ENCODE assay signal across 1 cellular context in the genomic region with DNA sequence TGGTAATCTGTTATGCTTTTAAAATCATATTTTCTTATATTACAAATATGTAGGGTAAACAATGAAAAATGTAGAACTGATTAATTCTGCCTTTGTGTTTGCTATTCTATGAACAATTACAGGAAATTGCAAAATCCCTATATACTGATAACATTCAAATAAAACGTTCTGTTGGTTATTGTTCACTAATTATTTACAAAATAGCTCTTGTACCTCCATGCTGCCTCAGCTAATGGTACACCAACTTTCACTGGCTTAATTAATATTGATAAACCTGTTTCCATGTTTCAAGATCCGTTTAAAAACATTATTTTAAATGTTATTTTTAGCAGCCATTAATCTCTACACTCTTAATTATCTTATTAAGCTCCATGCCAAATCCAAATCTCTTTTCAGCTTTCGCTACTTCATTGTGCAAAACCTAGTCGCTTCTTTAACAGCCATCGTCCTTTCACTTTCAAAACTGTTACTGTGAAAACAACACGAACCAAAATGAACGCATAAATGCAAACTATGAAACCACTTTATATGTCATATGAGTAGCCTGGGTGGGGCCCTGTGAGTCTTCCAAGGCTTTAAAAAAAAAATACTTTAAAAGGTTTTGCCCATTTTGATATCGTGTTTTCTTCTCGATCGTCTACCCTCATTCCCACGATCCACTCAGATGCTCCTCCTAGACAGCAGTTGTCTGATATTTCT.
TF ChIP-seq lines count a peak whose summit lies in the region.

No MANE protein-coding gene starts in this region.

TF ChIP-seq in liver, 16 proteins besides CTCF, POLR2A, EP300 and RAD21 (continued from another document):
- peak; percentile 78 for TF ChIP-seq YY1 (IDR thresholded peaks at IDR 0.05)
- TF ChIP-seq, protein P1, sequence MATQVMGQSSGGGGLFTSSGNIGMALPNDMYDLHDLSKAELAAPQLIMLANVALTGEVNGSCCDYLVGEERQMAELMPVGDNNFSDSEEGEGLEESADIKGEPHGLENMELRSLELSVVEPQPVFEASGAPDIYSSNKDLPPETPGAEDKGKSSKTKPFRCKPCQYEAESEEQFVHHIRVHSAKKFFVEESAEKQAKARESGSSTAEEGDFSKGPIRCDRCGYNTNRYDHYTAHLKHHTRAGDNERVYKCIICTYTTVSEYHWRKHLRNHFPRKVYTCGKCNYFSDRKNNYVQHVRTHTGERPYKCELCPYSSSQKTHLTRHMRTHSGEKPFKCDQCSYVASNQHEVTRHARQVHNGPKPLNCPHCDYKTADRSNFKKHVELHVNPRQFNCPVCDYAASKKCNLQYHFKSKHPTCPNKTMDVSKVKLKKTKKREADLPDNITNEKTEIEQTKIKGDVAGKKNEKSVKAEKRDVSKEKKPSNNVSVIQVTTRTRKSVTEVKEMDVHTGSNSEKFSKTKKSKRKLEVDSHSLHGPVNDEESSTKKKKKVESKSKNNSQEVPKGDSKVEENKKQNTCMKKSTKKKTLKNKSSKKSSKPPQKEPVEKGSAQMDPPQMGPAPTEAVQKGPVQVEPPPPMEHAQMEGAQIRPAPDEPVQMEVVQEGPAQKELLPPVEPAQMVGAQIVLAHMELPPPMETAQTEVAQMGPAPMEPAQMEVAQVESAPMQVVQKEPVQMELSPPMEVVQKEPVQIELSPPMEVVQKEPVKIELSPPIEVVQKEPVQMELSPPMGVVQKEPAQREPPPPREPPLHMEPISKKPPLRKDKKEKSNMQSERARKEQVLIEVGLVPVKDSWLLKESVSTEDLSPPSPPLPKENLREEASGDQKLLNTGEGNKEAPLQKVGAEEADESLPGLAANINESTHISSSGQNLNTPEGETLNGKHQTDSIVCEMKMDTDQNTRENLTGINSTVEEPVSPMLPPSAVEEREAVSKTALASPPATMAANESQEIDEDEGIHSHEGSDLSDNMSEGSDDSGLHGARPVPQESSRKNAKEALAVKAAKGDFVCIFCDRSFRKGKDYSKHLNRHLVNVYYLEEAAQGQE (IDR thresholded peaks at IDR 0.05), result no peak
